In the genomic region with DNA sequence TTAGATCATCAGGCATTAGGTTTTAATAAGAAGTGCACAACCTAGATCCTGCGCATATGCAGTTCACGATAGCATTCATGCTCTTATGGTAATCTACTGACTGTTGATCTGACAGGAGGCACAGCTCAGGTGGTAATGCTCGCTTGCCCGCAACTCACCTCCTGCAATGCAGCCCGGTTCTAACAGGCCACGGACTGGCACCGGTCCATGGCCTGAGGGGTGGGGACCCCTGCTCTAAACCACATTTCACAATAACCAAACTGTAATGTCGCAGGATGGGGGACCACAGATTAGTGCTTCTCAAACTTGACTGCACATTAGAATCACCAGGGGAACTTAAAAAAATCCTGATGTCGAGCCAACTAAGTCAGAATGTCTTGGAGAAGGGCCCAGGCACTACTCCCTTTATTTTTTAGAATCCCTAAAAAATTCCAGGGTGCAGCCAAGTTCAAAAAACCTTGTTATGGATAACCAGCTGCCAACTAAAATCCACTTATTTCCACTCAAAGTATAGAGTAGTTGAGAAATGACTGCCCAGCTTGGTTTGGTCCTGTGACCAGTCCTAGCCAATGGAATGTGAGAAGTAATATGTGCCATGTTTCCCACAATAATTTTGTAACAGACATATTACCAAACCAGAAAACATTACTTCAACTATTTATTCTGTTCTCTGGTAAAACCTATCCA, we compare ENCODE assay signal across 14 cellular contexts. TPM values are rescaled to one million over a fixed set of nuclear protein-coding genes. Genes with fewer than 3 reads are reported as not detected.
DNase-seq lines count a peak whose midpoint lies in the region; ATAC-seq and TF ChIP-seq lines count a peak whose summit lies in the region.
"Had no signal": no experiment of that assay in that cellular context is flagged by ENCODE, and none has a peak within 500 bp of the region (broad histone marks: within the 10 kb centered on the region; RNA-seq: fewer than 3 reads in every experiment).

No MANE protein-coding gene starts in this region.

- H4K20me1 ChIP-seq in BLaER1 treated with 17β-estradiol and CSF1 and Interleukin-3, amounts not matched to agents 10 nM and 100 nM = peaks cover 0 to 60% (median 29%) of the 10 kb centered on the region in 11 experiments; a peak in 13 of 22 replicates
- no peaks in the 10 kb centered on the region for H4K20me1 ChIP-seq in Karpas-422 (ENCODE audit: insufficient read depth, low read depth, low read length)

- peak overlapping the region in 6 of 11 experiments; percentile 78 to 89 (median 84); a peak in 7 of 22 replicates for H3K4me2 ChIP-seq in BLaER1 treated with 17β-estradiol and CSF1 and Interleukin-3, amounts not matched to agents 10 nM and 100 nM
- H3K4me2 ChIP-seq in Karpas-422 (ENCODE audit: low read depth, low read length, poor library complexity, severe bottlenecking) = no peak overlapping the region

- peaks cover 0 to 24% (median 10%) of the 10 kb centered on the region in 11 experiments; a peak in 9 of 22 replicates for H3K36me3 ChIP-seq in BLaER1 treated with 17β-estradiol and CSF1 and Interleukin-3, amounts not matched to agents 10 nM and 100 nM
- peaks cover 17% of the 10 kb centered on the region for H3K36me3 ChIP-seq in Karpas-422 (ENCODE audit: insufficient read depth, low read length)

- H3K4me1 ChIP-seq in BLaER1 treated with 17β-estradiol and CSF1 and Interleukin-3, amounts not matched to agents 10 nM and 100 nM = peaks cover 15 to 34% (median 23%) of the 10 kb centered on the region in 10 experiments
- peaks cover 28% of the 10 kb centered on the region for H3K4me1 ChIP-seq in Karpas-422 (ENCODE audit: low read length)

- no peak for TF ChIP-seq CTCF in omental fat pad (IDR thresholded peaks at IDR 0.05)

- H2AFZ ChIP-seq in Karpas-422 (ENCODE audit: low read length) = no peak overlapping the region
- H2AFZ ChIP-seq: parathyroid adenoma had no signal

- H3K27me3 ChIP-seq in BLaER1 treated with 17β-estradiol and CSF1 and Interleukin-3, amounts not matched to agents 10 nM and 100 nM = no peaks in the 10 kb centered on the region
- H3K27me3 ChIP-seq in Karpas-422 (ENCODE audit: low read length) = no peaks in the 10 kb centered on the region
- H3K27me3 ChIP-seq: BLaER1 had no signal

- peak; percentile 45 for ATAC-seq in omental fat pad (ENCODE audit: low FRiP score)
- ATAC-seq in GM18909 (IDR thresholded peaks at IDR 0.05; ENCODE audit: poor library complexity, unreplicated experiment) = no peak
- ATAC-seq: activated CD4-positive, alpha-beta T cell treated with anti-CD3 and anti-CD28 coated beads for 36 hours had no signal

- H3K79me2 ChIP-seq in Karpas-422 (ENCODE audit: low read length) = peaks cover 80% of the 10 kb centered on the region

- no peak overlapping the region for H3K9ac ChIP-seq in BLaER1 treated with 17β-estradiol and CSF1 and Interleukin-3, amounts not matched to agents 10 nM and 100 nM
- no peak overlapping the region for H3K9ac ChIP-seq in Karpas-422 (ENCODE audit: low read length)
- H3K9ac ChIP-seq: BLaER1, parathyroid adenoma had no signal

- H3K9me2 ChIP-seq in Karpas-422 (replicated peaks; ENCODE audit: insufficient read depth, low read length) = no peaks in the 10 kb centered on the region

- DNase-seq in Karpas-422 (peak; percentile 35), dedifferentiated amniotic fluid mesenchymal stem cell (ENCODE audit: extremely low spot score) (peak; percentile 63), omental fat pad (ENCODE audit: low spot score) (no peak), NCI-H524 treated with DMSO at 0.1 percent for 48 hours (lab: John Stamatoyannopoulos, UW) (no peak), germinal center (ENCODE audit: low spot score) (no peak), NCI-H1436 treated with DMSO at 0.1 percent for 48 hours (lab: John Stamatoyannopoulos, UW) (no peak)
- DNase-seq: activated CD4-positive, alpha-beta T cell treated with anti-CD3 and anti-CD28 coated beads for 36 hours; activated T-cell treated with anti-CD3 and anti-CD28 coated beads, Interleukin-2, amount 50 U/mL, for 24 hours; foreskin melanocyte; mesenchymal stem cell had no signal

- no peak overlapping the region for H3K4me3 ChIP-seq in BLaER1 treated with 17β-estradiol and CSF1 and Interleukin-3, amounts not matched to agents 10 nM and 100 nM
- H3K4me3 ChIP-seq in Karpas-422 (ENCODE audit: low read length) = no peak overlapping the region
- H3K4me3 ChIP-seq: BLaER1 had no signal

- H3K27ac ChIP-seq in BLaER1 treated with 17β-estradiol and CSF1 and Interleukin-3, amounts not matched to agents 10 nM and 100 nM = no peak overlapping the region
- H3K27ac ChIP-seq in Karpas-422 (ENCODE audit: low read length) = no peak overlapping the region
- H3K27ac ChIP-seq: BLaER1, parathyroid adenoma had no signal

- H3K9me3 ChIP-seq in BLaER1 treated with 17β-estradiol and CSF1 and Interleukin-3, amounts not matched to agents 10 nM and 100 nM (replicated peaks in 1 of 11) = no peaks in the 10 kb centered on the region
- H3K9me3 ChIP-seq in Karpas-422 (ENCODE audit: low read length) = no peaks in the 10 kb centered on the region
- H3K9me3 ChIP-seq: BLaER1 had no signal

RNA-seq across cellular contexts. Expression of gene SHPRH, which starts 3.1 kb away (rescaled TPM):
- total RNA-seq in Karpas-422 (2014; rRNA removed; shearing (Covaris generic); ENCODE audit: low replicate concordance) = 32.3 and 45.0 TPM in 2 replicates
- 10 to 100 TPM; 19.6 to 42.9 (median 26.5) TPM for total RNA-seq in omental fat pad

Comparison
In these comparisons a context has a peak if more than half of its experiments do, and no peak if none do; other contexts are left out.
1. DNase-seq: peak in Karpas-422 (single experiment) and dedifferentiated amniotic fluid mesenchymal stem cell (single experiment); none in omental fat pad (single experiment), NCI-H524 treated with DMSO at 0.1 percent for 48 hours (single experiment), germinal center (single experiment) and NCI-H1436 treated with DMSO at 0.1 percent for 48 hours (single experiment).